Comparison of ENCODE assay signal across 10 cellular contexts in the genomic region with DNA sequence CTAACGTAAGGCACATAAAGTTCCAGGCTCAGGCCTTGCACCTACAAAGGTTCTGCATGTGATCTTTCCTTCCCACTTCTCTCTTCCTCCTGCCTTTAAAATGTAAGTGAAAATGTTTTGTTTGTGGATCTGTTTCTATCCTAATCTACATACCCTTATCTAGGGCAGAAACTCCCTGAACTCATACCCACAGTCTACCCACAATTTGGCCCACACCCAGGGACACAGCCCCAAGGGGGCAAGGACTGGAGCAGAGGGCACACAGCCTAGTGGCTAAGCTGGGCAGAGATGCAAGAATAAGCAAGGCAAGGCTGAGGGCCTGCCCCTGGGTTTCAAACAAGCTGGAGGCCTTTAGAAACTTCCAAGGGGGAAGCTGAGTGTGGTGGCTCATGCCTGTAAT.
DNase-seq lines count a peak whose midpoint lies in the region; ATAC-seq and TF ChIP-seq lines count a peak whose summit lies in the region.
"Had no signal": no experiment of that assay in that cellular context is flagged by ENCODE, and none has a peak within 500 bp of the region (broad histone marks: within the 10 kb centered on the region; RNA-seq: fewer than 3 reads in every experiment).

No MANE protein-coding gene starts in this region.

- H3K9me3 ChIP-seq in endodermal cell (ENCODE audit: control insufficient read depth, low read length): peaks cover 6% of the 10 kb centered on the region

- H3K4me3 Mint-ChIP-seq in natural killer cell treated with Interleukin-12 subunit alpha and Interleukin-12 subunit beta and Interleukin-15 and Interleukin-18, amount 100 ng/mL, for 72 hours: peak overlapping the region; percentile 8
- H3K4me3 Mint-ChIP-seq in natural killer cell (no peak overlapping the region), endodermal cell (no peak overlapping the region), nephron progenitor cell (no peak overlapping the region)
- H3K4me3 Mint-ChIP-seq: CD14-positive monocyte had no signal

- peak overlapping the region in 1 of 2 donors; percentile 69 for H3K27ac Mint-ChIP-seq in natural killer cell treated with Interleukin-12 subunit alpha and Interleukin-12 subunit beta and Interleukin-15 and Interleukin-18, amount 100 ng/mL, for 72 hours
- H3K27ac Mint-ChIP-seq in natural killer cell: no peak overlapping the region
- H3K27ac Mint-ChIP-seq in endodermal cell: peak overlapping the region; percentile 82
- H3K27ac Mint-ChIP-seq in nephron progenitor cell: peak overlapping the region; percentile 93

- H3K27ac ChIP-seq in endodermal cell (ENCODE audit: low read depth, low read length): peak overlapping the region; percentile 90

- CTCF ChIA-PET in HEK293T (lab: Yijun Ruan, JAX): no interaction called here

- WGBS in endodermal cell (ENCODE audit: insufficient coverage in 1 of 2, insufficient read length in 1 of 2), 2 experiments: 97% methylated on average over 1 of the region's 1 CpG; no CpG with 5 or more reads in 1 of the 2 experiments

- H3K27me3 ChIP-seq in endodermal cell (ENCODE audit: control insufficient read depth, insufficient read depth, low read length, poor library complexity, severe bottlenecking): no peaks in the 10 kb centered on the region

- H3K9me3 Mint-ChIP-seq in natural killer cell treated with Interleukin-12 subunit alpha and Interleukin-12 subunit beta and Interleukin-15 and Interleukin-18, amount 100 ng/mL, for 72 hours: peaks cover 8% of the 10 kb centered on the region
- no peaks in the 10 kb centered on the region for H3K9me3 Mint-ChIP-seq in natural killer cell
- H3K9me3 Mint-ChIP-seq in endodermal cell: peaks cover 13% of the 10 kb centered on the region
- peaks cover 8% of the 10 kb centered on the region for H3K9me3 Mint-ChIP-seq in nephron progenitor cell

- H3K27me3 Mint-ChIP-seq in natural killer cell treated with Interleukin-12 subunit alpha and Interleukin-12 subunit beta and Interleukin-15 and Interleukin-18, amount 100 ng/mL, for 72 hours: no peaks in the 10 kb centered on the region
- no peaks in the 10 kb centered on the region for H3K27me3 Mint-ChIP-seq in natural killer cell (ENCODE audit: low read depth in 2 of 2)
- peaks cover 2% of the 10 kb centered on the region for H3K27me3 Mint-ChIP-seq in endodermal cell (ENCODE audit: insufficient read depth)
- H3K27me3 Mint-ChIP-seq in nephron progenitor cell (ENCODE audit: low read depth, poor library complexity): peaks cover 3% of the 10 kb centered on the region

- POLR2A ChIA-PET in HEK293T (lab: Yijun Ruan, JAX): interaction anchor here (0.7 to 4.3 kb wide), 2 partner anchors 11 to 132 kb away, joined by 4 to 40 read pairs; partner anchors contain the start of gene RHOB

- no peak for ATAC-seq in natural killer cell treated with Interleukin-12 subunit alpha and Interleukin-12 subunit beta and Interleukin-15 and Interleukin-18, amount 100 ng/mL, for 72 hours
- ATAC-seq in natural killer cell (no peak), GM21723 (IDR thresholded peaks at IDR 0.05; ENCODE audit: unreplicated experiment) (no peak), HG02981 (IDR thresholded peaks at IDR 0.05; ENCODE audit: unreplicated experiment) (no peak)

- peaks cover 7% of the 10 kb centered on the region for H3K4me1 ChIP-seq in endodermal cell (ENCODE audit: control insufficient read depth, insufficient read depth, low read length)

- no peak for TF ChIP-seq CTCF in natural killer cell (IDR thresholded peaks at IDR 0.05)
- TF ChIP-seq CTCF in endodermal cell (conservative IDR thresholded peaks at IDR 0.05): no peak
- no peak for TF ChIP-seq CTCF in nephron progenitor cell (IDR thresholded peaks at IDR 0.05)

- H3K4me3 ChIP-seq in endodermal cell (ENCODE audit: low read length): no peak overlapping the region

- peaks cover 16 to 27% of the 10 kb centered on the region in 2 donors for H3K4me1 Mint-ChIP-seq in natural killer cell treated with Interleukin-12 subunit alpha and Interleukin-12 subunit beta and Interleukin-15 and Interleukin-18, amount 100 ng/mL, for 72 hours (ENCODE audit: low read depth in 2 of 2)
- peaks cover 17 to 23% of the 10 kb centered on the region in 2 donors for H3K4me1 Mint-ChIP-seq in natural killer cell
- peaks cover 12% of the 10 kb centered on the region for H3K4me1 Mint-ChIP-seq in endodermal cell
- peaks cover 59% of the 10 kb centered on the region for H3K4me1 Mint-ChIP-seq in nephron progenitor cell

- peak; percentile 26 for DNase-seq in natural killer cell treated with Interleukin-12 subunit alpha and Interleukin-12 subunit beta and Interleukin-15 and Interleukin-18, amount 100 ng/mL, for 72 hours (ENCODE audit: low spot score)
- no peak for DNase-seq in natural killer cell
- DNase-seq in endodermal cell: no peak
- no peak for DNase-seq in nephron progenitor cell
- DNase-seq in stimulated activated CD4-positive, alpha-beta T cell treated with anti-CD3 and anti-CD28 coated beads, Interleukin-4, amount 100 ng/mL, for 24 hours: no peak
- DNase-seq in HEK293T (ENCODE audit: extremely low spot score): no peak
- DNase-seq: NCI-H510A treated with DMSO at 0.1 percent for 48 hours had no signal

- H3K36me3 Mint-ChIP-seq in natural killer cell treated with Interleukin-12 subunit alpha and Interleukin-12 subunit beta and Interleukin-15 and Interleukin-18, amount 100 ng/mL, for 72 hours: peaks cover 10% of the 10 kb centered on the region
- H3K36me3 Mint-ChIP-seq in natural killer cell (no peaks in the 10 kb centered on the region), endodermal cell (ENCODE audit: low read depth) (no peaks in the 10 kb centered on the region), nephron progenitor cell (ENCODE audit: low read depth) (no peaks in the 10 kb centered on the region)
- H3K36me3 Mint-ChIP-seq: CD14-positive monocyte had no signal

- H3K36me3 ChIP-seq in endodermal cell (ENCODE audit: control insufficient read depth, insufficient read depth, low read length): no peaks in the 10 kb centered on the region

- H3K9ac ChIP-seq in endodermal cell (ENCODE audit: extremely low read depth, low read length, poor library complexity, severe bottlenecking): no peak overlapping the region

- intact Hi-C loops in natural killer cell (cut with micrococcal nuclease): loop anchor here (5.0 kb wide), 2 partner anchors 72 to 678 kb away; partner anchors contain the start of genes HS1BP3 and TTC32

TF ChIP-seq in HEK293T, 16 proteins besides CTCF, POLR2A, EP300 and RAD21:
- TF ChIP-seq HDGF (IDR thresholded peaks at IDR 0.05; ENCODE audit: borderline replicate concordance): no peak
- no peak for TF ChIP-seq NFRKB (IDR thresholded peaks at IDR 0.05)
- no peak for TF ChIP-seq TARDBP (IDR thresholded peaks at IDR 0.05)

Comparison
In these comparisons a context has a peak if more than half of its experiments do, and no peak if none do; other contexts are left out.
1. H3K27ac Mint-ChIP-seq: peak in endodermal cell (single experiment) and nephron progenitor cell (single experiment); none in natural killer cell (0 of 2).